ENCODE assay signal across 9 cellular contexts in the genomic region with DNA sequence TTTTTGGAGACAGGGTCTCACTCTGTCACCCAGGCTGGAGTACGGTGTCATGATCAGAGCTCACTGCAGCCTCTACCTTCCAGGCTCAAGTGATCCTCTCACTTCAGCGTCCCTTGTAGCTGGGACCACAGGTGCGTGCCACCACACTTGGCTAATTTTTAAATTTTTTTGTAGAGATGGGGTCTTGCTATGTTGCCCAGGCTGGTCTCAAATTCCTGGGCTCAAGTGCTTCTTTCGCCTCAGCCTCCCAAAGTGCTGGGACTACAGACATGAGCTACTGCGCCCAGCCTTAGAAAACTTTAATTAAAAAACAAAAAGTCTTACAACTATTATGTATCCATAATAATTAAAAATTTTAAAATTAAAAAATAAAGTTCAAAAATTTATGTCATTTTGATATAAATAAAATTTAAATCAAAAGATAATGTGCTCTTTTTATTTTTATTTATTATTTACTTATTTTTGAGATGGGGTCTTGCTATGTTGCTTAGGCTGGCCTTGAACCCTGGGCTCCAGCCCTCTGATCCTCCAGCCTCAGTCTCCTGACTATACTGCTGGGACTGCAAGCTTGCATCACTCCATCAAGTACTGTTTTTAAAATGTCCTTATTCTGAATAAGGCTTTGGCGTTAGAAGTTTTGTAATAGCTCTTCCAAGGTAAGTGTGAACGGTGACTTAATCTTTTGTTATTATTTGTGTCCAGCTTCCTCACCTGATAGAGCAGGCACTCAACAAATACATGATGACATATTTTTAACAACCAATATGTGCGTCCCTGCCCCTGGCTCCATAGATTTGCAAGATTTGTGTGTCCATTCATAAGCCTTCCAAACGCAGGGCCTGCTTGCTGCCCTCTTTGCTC. TPM values are rescaled to one million over a fixed set of nuclear protein-coding genes. Genes with fewer than 3 reads are reported as not detected.
A peak's percentile ranks its signal among the peaks of the same experiment; 100 is the strongest.
DNase-seq lines count a peak whose midpoint lies in the region; ATAC-seq, FAIRE-seq and TF ChIP-seq lines count a peak whose summit lies in the region.
"Had no signal": no experiment of that assay in that cellular context is flagged by ENCODE, and none has a peak within 500 bp of the region (broad histone marks: within the 10 kb centered on the region; RNA-seq: fewer than 3 reads in every experiment).

No MANE protein-coding gene starts in this region.

- H3K4me2 ChIP-seq in PC-3 (ENCODE audit: low read length): peak overlapping the region; percentile 82

- peaks cover 22% of the 10 kb centered on the region for H3K4me1 Mint-ChIP-seq in nephron progenitor cell

- peaks cover 3% of the 10 kb centered on the region for H3K27me3 Mint-ChIP-seq in nephron progenitor cell (ENCODE audit: low read depth, poor library complexity)

- H3K27ac Mint-ChIP-seq in nephron progenitor cell: peak overlapping the region; percentile 97

- H2AFZ ChIP-seq in PC-3 (ENCODE audit: low read length): peak overlapping the region; percentile 80

- no peaks in the 10 kb centered on the region for H4K20me1 ChIP-seq in PC-3 (ENCODE audit: low read length)

- DNase-seq in PC-3 (peak; percentile 11), nephron progenitor cell (no peak), HuH-7.5 (ENCODE audit: low spot score) (no peak), GF-D8 (lab: John Stamatoyannopoulos, UW) (no peak), GDM1 (lab: John Stamatoyannopoulos, UW) (no peak)

- H3K4me3 Mint-ChIP-seq in nephron progenitor cell: peak overlapping the region; percentile 89

- ATAC-seq in PC-3: no peak; the same call in 1 of the 2 replicates
- no peak for ATAC-seq in HG03442 (IDR thresholded peaks at IDR 0.05; ENCODE audit: unreplicated experiment)

- no peaks in the 10 kb centered on the region for H3K27me3 ChIP-seq in PC-3 (ENCODE audit: low read length)

- H3K36me3 Mint-ChIP-seq in nephron progenitor cell (ENCODE audit: low read depth): peaks cover 41% of the 10 kb centered on the region

- peaks cover 23% of the 10 kb centered on the region for H3K9me3 Mint-ChIP-seq in nephron progenitor cell

- H3K79me2 ChIP-seq in PC-3 (ENCODE audit: low read length): peaks cover 19% of the 10 kb centered on the region; the same call in 1 of the 2 replicates

- FAIRE-seq in endometrium (lab: Jason Lieb, UNC): peak; percentile 79

- CTCF ChIA-PET in PC-3 (lab: Charles Lee): interaction anchor here (0.6 to 0.9 kb wide), 2 partner anchors 46 to 89 kb away, joined by 3 read pairs; a partner anchor contains a TSS

- peak overlapping the region; percentile 83; the same call in 1 of the 2 replicates for H3K4me3 ChIP-seq in GM08714 (ENCODE audit: low read length)
- peak overlapping the region; percentile 92 for H3K4me3 ChIP-seq in PC-3 (ENCODE audit: low read length)

- BruUV-seq in PC-3 (replicated peaks; lab: Mats Ljungman, UMichigan): no TSS peak

- H3F3A ChIP-seq in PC-3 (ENCODE audit: low read length, unreplicated experiment): no peaks in the 10 kb centered on the region

- H3K9ac ChIP-seq in PC-3 (ENCODE audit: low read length): peak overlapping the region; percentile 84

- no peak overlapping the region for H3K27ac ChIP-seq in PC-3 (ENCODE audit: low read length)

- peaks cover 5% of the 10 kb centered on the region; the same call in 1 of the 2 replicates for H3K36me3 ChIP-seq in PC-3 (ENCODE audit: low read depth, low read length)

- POLR2A ChIA-PET in PC-3 (lab: Charles Lee; ENCODE audit: unreplicated experiment): no interaction called here

- no peak for TF ChIP-seq CTCF in PC-3 (conservative IDR thresholded peaks at IDR 0.05; ENCODE audit: low read depth, low read length)
- no peak for TF ChIP-seq CTCF in nephron progenitor cell (IDR thresholded peaks at IDR 0.05)

- H3K4me1 ChIP-seq in PC-3 (ENCODE audit: insufficient read depth, low read length): no peaks in the 10 kb centered on the region; the same call in 1 of the 2 replicates

- H3K9me2 ChIP-seq in PC-3 (replicated peaks; ENCODE audit: low read length): no peaks in the 10 kb centered on the region

- intact Hi-C loops in PC-3 (cut with micrococcal nuclease): loop anchor here (2.0 kb wide), 1 partner anchor 47 kb away; a partner anchor contains a TSS

- no peaks in the 10 kb centered on the region for H3K9me3 ChIP-seq in PC-3 (ENCODE audit: low read length)

RNA-seq across cellular contexts. Expression of a gene that starts 1.6 kb away (rescaled TPM):
- 8.2 and 8.9 TPM in 2 replicates for total RNA-seq in PC-3 (2014; rRNA removed)

RNA-seq across cellular contexts. Expression of a gene that starts 15.2 kb away (rescaled TPM):
- total RNA-seq in PC-3 (2014; rRNA removed): 4.4 and 9.6 TPM in 2 replicates

RNA-seq across cellular contexts. Expression of a gene that starts 21.3 kb away (rescaled TPM):
- not detected in 2 replicates for total RNA-seq in PC-3 (2014; rRNA removed)
- total RNA-seq: RPMI7951 had no signal

RNA-seq across cellular contexts. Expression of a gene that starts 22.8 kb away (rescaled TPM):
- total RNA-seq in PC-3 (2014; rRNA removed): 10.9 and 14.2 TPM in 2 replicates

RNA-seq across cellular contexts. Expression of a gene that starts 46.9 kb away (rescaled TPM):
- total RNA-seq in PC-3 (2014; rRNA removed): 2.1 and 2.9 TPM in 2 replicates
